Comparison of ENCODE assay signal across 1 cellular context in the genomic region with DNA sequence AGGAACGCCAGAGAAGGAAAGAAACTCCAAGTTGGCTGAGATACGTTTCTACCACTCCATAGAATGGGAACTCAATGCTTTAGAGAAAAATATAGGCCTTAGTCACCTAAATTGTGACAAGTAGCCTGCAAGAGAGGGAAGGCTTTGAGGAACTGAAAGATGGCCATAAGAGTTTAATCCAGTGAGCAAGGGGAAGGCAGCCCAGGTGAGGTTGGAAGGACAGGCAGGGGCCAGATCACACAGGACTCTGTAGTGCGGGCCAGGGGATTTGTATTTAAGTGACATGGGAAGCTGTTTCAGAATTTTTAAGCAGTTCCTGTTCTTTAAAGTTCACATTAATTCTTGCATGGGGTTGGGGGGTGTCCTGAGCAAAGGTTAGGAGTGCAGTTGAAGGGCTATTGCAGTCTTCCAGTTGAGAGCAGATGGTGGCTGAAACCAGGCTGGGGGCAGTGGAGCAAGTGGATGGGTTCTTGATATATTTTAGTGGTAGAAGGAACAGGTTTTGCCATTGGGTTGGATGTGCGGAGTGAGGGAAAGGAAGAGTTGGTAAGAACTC.
TF ChIP-seq lines count a peak whose summit lies in the region.

No MANE protein-coding gene starts in this region.

TF ChIP-seq in H1, 55 proteins besides CTCF, POLR2A, EP300 and RAD21:
- no peak for TF ChIP-seq ASH2L (IDR thresholded peaks at IDR 0.05; ENCODE audit: low read length)
- no peak for TF ChIP-seq CTBP2 (IDR thresholded peaks at IDR 0.05; ENCODE audit: borderline replicate concordance, insufficient read depth, insufficient read length, low read length)
- TF ChIP-seq SP2 (IDR thresholded peaks at IDR 0.05; ENCODE audit: low read length): no peak
- no peak for TF ChIP-seq SIN3A (conservative IDR thresholded peaks at IDR 0.05 in 1 of 2, IDR thresholded peaks at IDR 0.05 in 1 of 2; ENCODE audit: low read depth in 1 of 2, low read length in 2 of 2)
- TF ChIP-seq RFX5 (IDR thresholded peaks at IDR 0.05; ENCODE audit: borderline replicate concordance, low read depth, low read length): no peak
- TF ChIP-seq ATF2 (IDR thresholded peaks at IDR 0.05; ENCODE audit: low read length): no peak
- no peak for TF ChIP-seq GABPA (IDR thresholded peaks at IDR 0.05; ENCODE audit: borderline replicate concordance, insufficient read depth, low read length)
- TF ChIP-seq EZH2 (IDR thresholded peaks at IDR 0.05; ENCODE audit: low read depth, low read length, severe bottlenecking): no peak
- TF ChIP-seq NANOG (IDR thresholded peaks at IDR 0.05; ENCODE audit: insufficient read depth, low read depth, low read length, poor library complexity, severe bottlenecking): no peak
- TF ChIP-seq SP1 (IDR thresholded peaks at IDR 0.05; ENCODE audit: low read depth, low read length): no peak
- no peak for TF ChIP-seq YY1 (IDR thresholded peaks at IDR 0.05; ENCODE audit: low read depth, low read length)
- no peak for TF ChIP-seq POLR2AphosphoS5 (IDR thresholded peaks at IDR 0.05; ENCODE audit: low read depth, low read length)
- TF ChIP-seq, protein P1, sequence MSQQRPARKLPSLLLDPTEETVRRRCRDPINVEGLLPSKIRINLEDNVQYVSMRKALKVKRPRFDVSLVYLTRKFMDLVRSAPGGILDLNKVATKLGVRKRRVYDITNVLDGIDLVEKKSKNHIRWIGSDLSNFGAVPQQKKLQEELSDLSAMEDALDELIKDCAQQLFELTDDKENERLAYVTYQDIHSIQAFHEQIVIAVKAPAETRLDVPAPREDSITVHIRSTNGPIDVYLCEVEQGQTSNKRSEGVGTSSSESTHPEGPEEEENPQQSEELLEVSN (IDR thresholded peaks at IDR 0.05): no peak
- TF ChIP-seq CHD2 (IDR thresholded peaks at IDR 0.05; ENCODE audit: low read length): no peak
- no peak for TF ChIP-seq HDAC2 (IDR thresholded peaks at IDR 0.05; ENCODE audit: borderline replicate concordance in 1 of 2, low read depth in 2 of 2, low read length in 2 of 2)
- no peak for TF ChIP-seq KDM1A (IDR thresholded peaks at IDR 0.05; ENCODE audit: borderline replicate concordance, low read length)
- TF ChIP-seq, protein P2, sequence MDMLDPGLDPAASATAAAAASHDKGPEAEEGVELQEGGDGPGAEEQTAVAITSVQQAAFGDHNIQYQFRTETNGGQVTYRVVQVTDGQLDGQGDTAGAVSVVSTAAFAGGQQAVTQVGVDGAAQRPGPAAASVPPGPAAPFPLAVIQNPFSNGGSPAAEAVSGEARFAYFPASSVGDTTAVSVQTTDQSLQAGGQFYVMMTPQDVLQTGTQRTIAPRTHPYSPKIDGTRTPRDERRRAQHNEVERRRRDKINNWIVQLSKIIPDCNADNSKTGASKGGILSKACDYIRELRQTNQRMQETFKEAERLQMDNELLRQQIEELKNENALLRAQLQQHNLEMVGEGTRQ (IDR thresholded peaks at IDR 0.05; ENCODE audit: low read length): no peak
